ENCODE assay signal across 25 cellular contexts in the genomic region with DNA sequence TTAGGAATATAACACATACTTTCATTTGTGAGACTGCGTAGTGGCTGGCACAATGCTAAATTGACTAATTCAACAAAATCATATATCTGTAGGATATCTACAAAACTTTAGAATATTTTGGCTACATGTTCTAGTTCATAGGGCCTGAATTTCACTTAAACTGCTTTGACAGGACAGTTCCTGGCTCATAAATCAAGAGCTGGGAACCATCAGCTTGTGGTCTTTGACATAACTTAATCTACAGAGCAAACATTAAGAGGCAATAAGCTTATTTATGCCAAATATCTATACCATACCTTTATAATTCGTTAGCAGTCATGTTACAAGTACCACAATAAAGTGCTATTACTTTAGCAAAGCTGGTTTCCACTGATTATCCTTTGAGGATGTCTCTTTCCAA.
DNase-seq lines count a peak whose midpoint lies in the region; ATAC-seq, FAIRE-seq and TF ChIP-seq lines count a peak whose summit lies in the region.
"Had no signal": no experiment of that assay in that cellular context is flagged by ENCODE, and none has a peak within 500 bp of the region (broad histone marks: within the 10 kb centered on the region; RNA-seq: fewer than 3 reads in every experiment).

No MANE protein-coding gene starts in this region.

- no peak for TF ChIP-seq RAD21 in K562 (CRISPR knock-in tag; conservative IDR thresholded peaks at IDR 0.05 in 1 of 2, IDR thresholded peaks at IDR 0.05 in 1 of 2)

- H3K4me1 Mint-ChIP-seq in nephron progenitor cell: peaks cover 5% of the 10 kb centered on the region
- H3K4me1 Mint-ChIP-seq: CD14-positive monocyte had no signal

- BruUV-seq in K562 (replicated peaks; lab: Mats Ljungman, UMichigan): no TSS peak

- H3K4me1 ChIP-seq in K562 (replicated peaks in 1 of 2; ENCODE audit: control insufficient read depth in 2 of 2, insufficient read depth in 2 of 2, low read length in 2 of 2): peaks cover 3 to 5% of the 10 kb centered on the region in 2 experiments; a peak in 2 of 5 replicates
- H3K4me1 ChIP-seq: BE2C, BLaER1 had no signal

- FAIRE-seq in K562 (lab: Jason Lieb, UNC): no peak
- FAIRE-seq: A204.1, G401.6, GM12891, GM19239 had no signal

- TF ChIP-seq CTCF in K562 (IDR thresholded peaks at IDR 0.05 in 2 of 3, conservative IDR thresholded peaks at IDR 0.05 in 1 of 3; ENCODE audit: insufficient read depth in 2 of 3, low read depth in 1 of 3, low read length in 3 of 3) (no peak), nephron progenitor cell (IDR thresholded peaks at IDR 0.05) (no peak)

- H3K9ac ChIP-seq in K562 (ENCODE audit: insufficient read depth in 1 of 2, low read depth in 2 of 2, low read length in 2 of 2): no peak overlapping the region
- H3K9ac ChIP-seq: BLaER1 had no signal

- 52% methylated on average over 2 of the region's 2 CpGs for WGBS in K562 (ENCODE audit: insufficient coverage, low coverage, missing lambda C conversion rate)

- in situ Hi-C loops in K562 (cut with MboI): no loop called here

- H3K36me3 Mint-ChIP-seq in nephron progenitor cell (ENCODE audit: low read depth): peaks cover 84% of the 10 kb centered on the region

- H2AFZ ChIP-seq in K562 (ENCODE audit: low read depth, low read length): no peak overlapping the region

- H3K4me3 Mint-ChIP-seq in nephron progenitor cell: no peak overlapping the region
- H3K4me3 Mint-ChIP-seq: CD14-positive monocyte; CD4-positive, alpha-beta memory T cell; CD4-positive, CD25-positive, alpha-beta regulatory T cell; CD8-positive, alpha-beta memory T cell had no signal

- no peak overlapping the region for H3K4me3 ChIP-seq in K562
- H3K4me3 ChIP-seq: BLaER1 had no signal

- H3K27ac ChIP-seq in K562 (ENCODE audit: extremely low read depth, low read depth, low read length): no peak overlapping the region
- H3K27ac ChIP-seq: BLaER1 had no signal

- POLR2A ChIA-PET in K562 (lab: Yijun Ruan, JAX): interaction anchor here (1.4 kb wide), 1 partner anchor 83 kb away, joined by 5 read pairs; the partner anchor contains the start of gene ROCK2

- TF ChIP-seq EP300 in K562 (IDR thresholded peaks at IDR 0.05; ENCODE audit: low read length): no peak

- ATAC-seq in K562: no peak

- no peaks in the 10 kb centered on the region; the same call in 2 of the 3 replicates for H3K36me3 ChIP-seq in K562 (ENCODE audit: control insufficient read depth, insufficient read depth, low read length)
- H3K36me3 ChIP-seq: BE2C had no signal

- peaks cover 20% of the 10 kb centered on the region for H3K9me3 Mint-ChIP-seq in nephron progenitor cell
- H3K9me3 Mint-ChIP-seq: CD4-positive, CD25-positive, alpha-beta regulatory T cell had no signal

- no peaks in the 10 kb centered on the region for H3K9me3 ChIP-seq in K562 (replicated peaks; ENCODE audit: control insufficient read depth, insufficient read depth, low read depth, low read length)
- H3K9me3 ChIP-seq: BE2C had no signal

- no peaks in the 10 kb centered on the region for H3K9me1 ChIP-seq in K562 (ENCODE audit: control insufficient read depth, insufficient read depth, low read length)

- H3K27me3 ChIP-seq in K562 (ENCODE audit: control insufficient read depth in 2 of 2, insufficient read depth in 2 of 2, low read length in 2 of 2): no peaks in the 10 kb centered on the region
- H3K27me3 ChIP-seq: BE2C, BLaER1 had no signal

- peak overlapping the region; percentile 54 for H3K27ac Mint-ChIP-seq in nephron progenitor cell
- H3K27ac Mint-ChIP-seq: CD14-positive monocyte; CD4-positive, CD25-positive, alpha-beta regulatory T cell had no signal

- CTCF ChIA-PET in K562 (lab: Yijun Ruan, JAX; ENCODE audit: low intra/inter-chr PET ratio): no interaction called here

- H3K4me2 ChIP-seq in K562 (ENCODE audit: insufficient read depth, low read length): no peak overlapping the region
- H3K4me2 ChIP-seq: BLaER1 had no signal

- intact Hi-C loops in K562 (cut with micrococcal nuclease): no loop called here

- peaks cover 14% of the 10 kb centered on the region for H3K79me2 ChIP-seq in K562 (ENCODE audit: control insufficient read depth, insufficient read depth, low read length)

- DNase-seq in EH (ENCODE audit: low read depth): peak; percentile 38
- DNase-seq in K562 (ENCODE audit: extremely low read depth in 1 of 4, low spot score in 3 of 4): no peak
- no peak for DNase-seq in nephron progenitor cell
- no peak for DNase-seq in germinal center (ENCODE audit: low spot score)
- DNase-seq in T1000 (lab: John Stamatoyannopoulos, UW): no peak
- DNase-seq: 8988T; ACHN; BE2C; C1 segment of cervical spinal cord; CD4-positive, alpha-beta memory T cell; CD4-positive, CD25-positive, alpha-beta regulatory T cell; CD8-positive, alpha-beta memory T cell; COR-L47; DMS 273 treated with DMSO at 0.1 percent for 48 hours; DMS153; DMS53; DMS79; DND-41; GF-D8 had no signal

- no peaks in the 10 kb centered on the region for H3K27me3 Mint-ChIP-seq in nephron progenitor cell (ENCODE audit: low read depth, poor library complexity)
- H3K27me3 Mint-ChIP-seq: CD4-positive, alpha-beta memory T cell; CD4-positive, CD25-positive, alpha-beta regulatory T cell; CD8-positive, alpha-beta memory T cell had no signal

- H4K20me1 ChIP-seq in K562 (replicated peaks; ENCODE audit: control insufficient read depth, insufficient read depth, low read length): no peaks in the 10 kb centered on the region
- H4K20me1 ChIP-seq: BLaER1 had no signal

- TF ChIP-seq POLR2A in K562 (conservative IDR thresholded peaks at IDR 0.05): no peak

TF ChIP-seq in K562, 482 proteins besides CTCF, POLR2A, EP300 and RAD21 (continues in another document):
- TF ChIP-seq ZNF212 (CRISPR knock-in tag; IDR thresholded peaks at IDR 0.05) (no peak), SRSF1 (IDR thresholded peaks at IDR 0.05; ENCODE audit: low read depth, low read length) (no peak), PBX2 (CRISPR knock-in tag; IDR thresholded peaks at IDR 0.05; ENCODE audit: low read depth) (no peak), PBX2 (tag; conservative IDR thresholded peaks at IDR 0.05; ENCODE audit: low read depth) (peak; percentile 66), ZNF655 (CRISPR knock-in tag; IDR thresholded peaks at IDR 0.05) (no peak), MTA3 (IDR thresholded peaks at IDR 0.05; ENCODE audit: borderline replicate concordance) (no peak), CXXC5 (CRISPR knock-in tag; IDR thresholded peaks at IDR 0.05) (no peak), ZNF584 (CRISPR knock-in tag; IDR thresholded peaks at IDR 0.05; ENCODE audit: low read depth) (no peak), ARID3A (IDR thresholded peaks at IDR 0.05; ENCODE audit: borderline replicate concordance, low read depth, low read length) (no peak), SNRNP70 (optimal IDR thresholded peaks at IDR 0.05; ENCODE audit: low read depth, low read length) (no peak), SAP30 (IDR thresholded peaks at IDR 0.05; ENCODE audit: borderline replicate concordance, insufficient read depth, low read depth, low read length, poor library complexity, severe bottlenecking) (no peak), EZH2 (IDR thresholded peaks at IDR 0.05; ENCODE audit: borderline replicate concordance, low read depth, low read length) (no peak), NFATC3 (IDR thresholded peaks at IDR 0.05) (no peak), POLR2B (IDR thresholded peaks at IDR 0.05; ENCODE audit: low read depth, partially characterized antibody) (no peak)
